Comparison of ENCODE assay signal across 1 cellular context in genomic region chr6:110432285-110432899, GRCh38.
TF ChIP-seq lines count a peak whose summit lies in the region.

No MANE protein-coding gene starts in this region.

TF ChIP-seq in H1, 55 proteins besides CTCF, POLR2A, EP300 and RAD21 (continued from another document):
- TF ChIP-seq KDM1A (IDR thresholded peaks at IDR 0.05; ENCODE audit: borderline replicate concordance, low read length) = no peak
- no peak for TF ChIP-seq KDM5A (IDR thresholded peaks at IDR 0.05; ENCODE audit: low read length)
- TF ChIP-seq CEBPB (IDR thresholded peaks at IDR 0.05; ENCODE audit: low read depth, low read length) = no peak
- TF ChIP-seq BACH1 (IDR thresholded peaks at IDR 0.05; ENCODE audit: low read length) = no peak
